12 cellular contexts compared by ENCODE assay signal in the genomic region with DNA sequence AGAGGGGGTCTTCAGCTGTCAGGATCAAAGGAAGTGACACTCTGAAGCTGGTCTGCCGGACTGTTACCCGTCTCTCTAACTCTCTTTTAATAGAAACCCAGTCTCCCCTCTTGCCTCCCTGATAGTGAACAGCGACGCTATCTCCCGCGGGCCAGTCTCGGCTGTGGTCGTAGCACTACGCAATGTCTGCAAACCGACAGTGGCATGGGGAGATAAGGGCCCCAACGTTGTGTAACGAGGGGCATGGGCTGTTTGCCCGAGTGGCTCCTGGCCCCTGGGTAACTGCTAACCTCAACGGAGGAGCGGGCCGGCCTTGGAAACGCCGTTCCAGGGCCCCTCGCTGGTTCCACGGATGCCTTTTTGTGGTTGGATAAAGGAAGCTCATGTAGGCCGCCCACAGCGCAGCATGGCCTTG. TPM values are rescaled to one million over a fixed set of nuclear protein-coding genes. Genes with fewer than 3 reads are reported as not detected.
A peak's percentile ranks its signal among the peaks of the same experiment; 100 is the strongest.
DNase-seq lines count a peak whose midpoint lies in the region; ATAC-seq, FAIRE-seq and TF ChIP-seq lines count a peak whose summit lies in the region.
"Had no signal": no experiment of that assay in that cellular context is flagged by ENCODE, and none has a peak within 500 bp of the region (broad histone marks: within the 10 kb centered on the region; RNA-seq: fewer than 3 reads in every experiment).

No MANE protein-coding gene starts in this region.

- H3K14ac ChIP-seq in neuronal stem cell (ENCODE audit: low read length): no peak overlapping the region

- peaks cover 13% of the 10 kb centered on the region for H3K27me3 Mint-ChIP-seq in chondrocyte (ENCODE audit: low read depth)

- no peak overlapping the region for H2BK15ac ChIP-seq in neuronal stem cell (ENCODE audit: low read length)

- no peak overlapping the region for H3K9ac ChIP-seq in neuronal stem cell (ENCODE audit: low read depth, low read length, poor library complexity)
- H3K9ac ChIP-seq: parathyroid adenoma had no signal

- H3K4ac ChIP-seq in neuronal stem cell (ENCODE audit: low read length): no peak overlapping the region

- peaks cover 19% of the 10 kb centered on the region for H3K36me3 Mint-ChIP-seq in chondrocyte (ENCODE audit: low read depth)

- no peak overlapping the region for H3K4me3 ChIP-seq in neuronal stem cell (ENCODE audit: low read length in 2 of 2)
- no peak overlapping the region for H3K4me3 ChIP-seq in mucosa of descending colon
- H3K4me3 ChIP-seq: SJCRH30 had no signal

- no peaks in the 10 kb centered on the region for H3K9me3 Mint-ChIP-seq in chondrocyte (ENCODE audit: low read depth)
- H3K9me3 Mint-ChIP-seq: activated CD4-positive, alpha-beta memory T cell treated with anti-CD3 and anti-CD28 coated beads, Interleukin-2, amount 10 ng/mL, durations not matched to agents 7 days and 5 days had no signal

- ATAC-seq in HG02973 (IDR thresholded peaks at IDR 0.05; ENCODE audit: unreplicated experiment) (no peak), mucosa of descending colon (no peak)

- no peak overlapping the region for H3K27ac ChIP-seq in neuronal stem cell (replicated peaks; ENCODE audit: low read length)
- H3K27ac ChIP-seq: parathyroid adenoma, SJCRH30 had no signal

- TF ChIP-seq CTCF in chondrocyte (IDR thresholded peaks at IDR 0.05): no peak
- TF ChIP-seq CTCF in mucosa of descending colon (IDR thresholded peaks at IDR 0.05): no peak

- H2AFZ ChIP-seq in neuronal stem cell (ENCODE audit: low read length): no peak overlapping the region
- H2AFZ ChIP-seq: parathyroid adenoma had no signal

- H3K4me1 Mint-ChIP-seq in chondrocyte (ENCODE audit: low read depth): peaks cover 76% of the 10 kb centered on the region

- intact Hi-C loops in mucosa of descending colon (cut with DNase I, micrococcal nuclease): no loop called here

- DNase-seq in AML-193 (lab: John Stamatoyannopoulos, UW) (peak; percentile 88 to 89), NOMO-1 (lab: John Stamatoyannopoulos, UW; ENCODE audit: unreplicated experiment in 2 of 2) (peak; percentile 90 to 95), chondrocyte (ENCODE audit: low spot score) (no peak), neuronal stem cell (ENCODE audit: low spot score) (no peak), NCI-H2227 treated with DMSO at 0.1 percent for 48 hours (lab: John Stamatoyannopoulos, UW) (no peak), mucosa of descending colon (no peak), frontal cortex (ENCODE audit: low spot score in 2 of 2) (no peak)
- DNase-seq: activated CD4-positive, alpha-beta memory T cell treated with anti-CD3 and anti-CD28 coated beads, Interleukin-2, amount 10 ng/mL, durations not matched to agents 7 days and 5 days; islet precursor cell; SJCRH30 had no signal

- no peak overlapping the region for H2BK5ac ChIP-seq in neuronal stem cell (ENCODE audit: low read length)

- no peak for FAIRE-seq in frontal cortex (lab: Jason Lieb, UNC)

- no peak overlapping the region for H4K8ac ChIP-seq in neuronal stem cell (ENCODE audit: low read depth, low read length)

- H3K36me3 ChIP-seq in neuronal stem cell (replicated peaks in 1 of 2; ENCODE audit: control insufficient read depth in 2 of 2, insufficient read depth in 2 of 2, low read length in 2 of 2) (peaks cover 5 to 36% of the 10 kb centered on the region in 2 donors), mucosa of descending colon (ENCODE audit: low read depth) (no peaks in the 10 kb centered on the region)
- H3K36me3 ChIP-seq: SJCRH30 had no signal

- H4K91ac ChIP-seq in neuronal stem cell (ENCODE audit: low read depth, low read length, poor library complexity): no peak overlapping the region

- peak overlapping the region; percentile 48 for H3K23ac ChIP-seq in neuronal stem cell (ENCODE audit: low read depth, low read length, poor library complexity)

- H3K4me3 Mint-ChIP-seq in chondrocyte (ENCODE audit: unreplicated experiment): no peak overlapping the region
- H3K4me3 Mint-ChIP-seq: activated CD4-positive, alpha-beta memory T cell treated with anti-CD3 and anti-CD28 coated beads, Interleukin-2, amount 10 ng/mL, durations not matched to agents 7 days and 5 days had no signal

- H3K9me3 ChIP-seq in neuronal stem cell (replicated peaks in 1 of 2; ENCODE audit: control insufficient read depth in 2 of 2, insufficient read depth in 1 of 2, low read depth in 1 of 2, low read length in 2 of 2) (no peaks in the 10 kb centered on the region), mucosa of descending colon (no peaks in the 10 kb centered on the region)
- H3K9me3 ChIP-seq: SJCRH30 had no signal

- no peaks in the 10 kb centered on the region for H3K27me3 ChIP-seq in neuronal stem cell (ENCODE audit: control insufficient read depth in 3 of 3, insufficient read depth in 3 of 3, low read depth in 1 of 3, low read length in 3 of 3)

- H3K27ac Mint-ChIP-seq in chondrocyte (ENCODE audit: unreplicated experiment): peak overlapping the region; percentile 82
- H3K27ac Mint-ChIP-seq: activated CD4-positive, alpha-beta memory T cell treated with anti-CD3 and anti-CD28 coated beads, Interleukin-2, amount 10 ng/mL, durations not matched to agents 7 days and 5 days had no signal

- no peak overlapping the region for H2BK12ac ChIP-seq in neuronal stem cell (ENCODE audit: low read length)

- H3K4me1 ChIP-seq in neuronal stem cell (ENCODE audit: control insufficient read depth in 2 of 2, insufficient read depth in 1 of 2, low read depth in 1 of 2, low read length in 2 of 2) (peaks cover 29 to 43% of the 10 kb centered on the region in 2 donors), mucosa of descending colon (ENCODE audit: low read depth) (peaks cover 53% of the 10 kb centered on the region)
- H3K4me1 ChIP-seq: SJCRH30 had no signal

- no peak overlapping the region for H3K4me2 ChIP-seq in neuronal stem cell (ENCODE audit: insufficient read depth, low read length, poor library complexity, severe bottlenecking)

- no CpG with 5 or more reads among the region's 22 CpGs for WGBS in neuronal stem cell (ENCODE audit: extremely low coverage in 2 of 2, insufficient read length in 2 of 2, insufficient replicate concordance in 1 of 2), 2 donors

- H2BK120ac ChIP-seq in neuronal stem cell (ENCODE audit: low read depth, low read length): no peak overlapping the region

- peak overlapping the region; percentile 42 for H3K18ac ChIP-seq in neuronal stem cell (ENCODE audit: low read length)

- H2AK5ac ChIP-seq in neuronal stem cell (ENCODE audit: low read depth, low read length): peak overlapping the region; percentile 6

- H3K79me1 ChIP-seq in neuronal stem cell (ENCODE audit: low read depth, low read length): peaks cover 6% of the 10 kb centered on the region

RNA-seq across cellular contexts. Expression of a gene that starts 23.3 kb away (rescaled TPM):
- 18.5 to 22.0 TPM (median 21.9 TPM) in 3 replicates for total RNA-seq in chondrocyte
- 18.2 TPM for polyA plus RNA-seq in neuronal stem cell (2013, experiment 1 of 2)
- polyA plus RNA-seq in neuronal stem cell (2013, experiment 2 of 2): 19.2 TPM
- 10 to 100 TPM in 2 of 3 donors, 1 to 10 TPM in 1; 4.9 to 82.1 (median 48.8) TPM for total RNA-seq in mucosa of descending colon
- 3.7 TPM for total RNA-seq in frontal cortex
- total RNA-seq: SJCRH30 had no signal

Comparison
In these comparisons a context has a peak if more than half of its experiments do, and no peak if none do; other contexts are left out.
1. DNase-seq: peak in AML-193 (2 of 2) and NOMO-1 (2 of 2); none in chondrocyte (single experiment), neuronal stem cell (single experiment), NCI-H2227 treated with DMSO at 0.1 percent for 48 hours (single experiment), mucosa of descending colon (0 of 3) and frontal cortex (0 of 2).